In genomic region chr20:47667531-47668312, GRCh38 we compare ENCODE assay signal across 19 cellular contexts.
"Had no signal": no experiment of that assay in that cellular context is flagged by ENCODE, and none has a peak within 500 bp of the region (broad histone marks: within the 10 kb centered on the region; RNA-seq: fewer than 3 reads in every experiment).

No MANE protein-coding gene starts in this region.

- H3K36me3 Mint-ChIP-seq: activated naive CD4-positive, alpha-beta T cell treated with anti-CD3 and anti-CD28 coated beads, Interleukin-2, amount 10 ng/mL, durations not matched to agents 7 days and 5 days had no signal

- H3K27me3 ChIP-seq: hepatocyte, neutrophil, right atrium auricular region had no signal

- H3K4me3 ChIP-seq: hepatocyte, right atrium auricular region, smooth muscle cell had no signal

- H3K27me3 Mint-ChIP-seq: activated CD4-positive, alpha-beta memory T cell treated with anti-CD3 and anti-CD28 coated beads, Interleukin-2, amount 10 ng/mL, durations not matched to agents 7 days and 5 days; activated CD4-positive, alpha-beta T cell treated with anti-CD3 and anti-CD28 coated beads for 36 hours; activated naive CD4-positive, alpha-beta T cell treated with anti-CD3 and anti-CD28 coated beads, Interleukin-2, amount 10 ng/mL, durations not matched to agents 7 days and 5 days; effector memory CD8-positive, alpha-beta T cell; stimulated activated memory B cell treated with anti-CD40 and anti-IgM and Interleukin-4, amounts not matched to agents 10 μg/mL and 1 μg/mL and 100 μg/mL, for 72 hours had no signal

- H3K36me3 ChIP-seq: right atrium auricular region had no signal

- ATAC-seq: activated CD4-positive, alpha-beta T cell treated with anti-CD3 and anti-CD28 coated beads for 36 hours; effector memory CD8-positive, alpha-beta T cell; left ventricle myocardium superior; SK-N-SH treated with all-trans-retinoic acid at 6 μM for 48 hours had no signal

- H3K9me3 ChIP-seq: neutrophil, right atrium auricular region had no signal

- H3K9me3 Mint-ChIP-seq: activated CD4-positive, alpha-beta memory T cell treated with anti-CD3 and anti-CD28 coated beads, Interleukin-2, amount 10 ng/mL, durations not matched to agents 7 days and 5 days; activated naive CD4-positive, alpha-beta T cell treated with anti-CD3 and anti-CD28 coated beads, Interleukin-2, amount 10 ng/mL, durations not matched to agents 7 days and 5 days; activated T-helper 2 cell treated with anti-CD3 and anti-CD28 coated beads, Interferon-gamma antibody, Interleukin-2, Interleukin-4, amounts not matched to agents 10 μg/mL and 5 μg/mL and 100 μg/mL, durations not matched to agents 14 hours and 24 hours and 36 hours; effector memory CD8-positive, alpha-beta T cell; stimulated activated memory B cell treated with anti-CD40 and anti-IgM and Interleukin-4, amounts not matched to agents 10 μg/mL and 1 μg/mL and 100 μg/mL, for 72 hours had no signal

- H3K27ac ChIP-seq: epithelial cell of prostate, hepatocyte, neutrophil, right atrium auricular region had no signal

- DNase-seq: activated CD4-positive, alpha-beta memory T cell treated with anti-CD3 and anti-CD28 coated beads, Interleukin-2, amount 10 ng/mL, durations not matched to agents 7 days and 5 days; activated CD4-positive, alpha-beta T cell treated with anti-CD3 and anti-CD28 coated beads for 36 hours; activated naive CD4-positive, alpha-beta T cell treated with anti-CD3 and anti-CD28 coated beads, Interleukin-2, amount 10 ng/mL, durations not matched to agents 7 days and 5 days; caudate nucleus; cortex of kidney; effector memory CD8-positive, alpha-beta T cell; kidney; left ventricle myocardium superior; mesendoderm; T-helper 2 cell; trophoblast cell had no signal

- H3K4me3 Mint-ChIP-seq: activated CD4-positive, alpha-beta memory T cell treated with anti-CD3 and anti-CD28 coated beads, Interleukin-2, amount 10 ng/mL, durations not matched to agents 7 days and 5 days; activated CD4-positive, alpha-beta T cell treated with anti-CD3 and anti-CD28 coated beads for 36 hours; activated naive CD4-positive, alpha-beta T cell treated with anti-CD3 and anti-CD28 coated beads, Interleukin-2, amount 10 ng/mL, durations not matched to agents 7 days and 5 days; effector memory CD8-positive, alpha-beta T cell; stimulated activated memory B cell treated with anti-CD40 and anti-IgM and Interleukin-4, amounts not matched to agents 10 μg/mL and 1 μg/mL and 100 μg/mL, for 72 hours had no signal

- H3K27ac Mint-ChIP-seq: activated CD4-positive, alpha-beta memory T cell treated with anti-CD3 and anti-CD28 coated beads, Interleukin-2, amount 10 ng/mL, durations not matched to agents 7 days and 5 days; activated CD4-positive, alpha-beta T cell treated with anti-CD3 and anti-CD28 coated beads for 36 hours; activated naive CD4-positive, alpha-beta T cell treated with anti-CD3 and anti-CD28 coated beads, Interleukin-2, amount 10 ng/mL, durations not matched to agents 7 days and 5 days; activated T-helper 2 cell treated with anti-CD3 and anti-CD28 coated beads, Interferon-gamma antibody, Interleukin-2, Interleukin-4, amounts not matched to agents 10 μg/mL and 5 μg/mL and 100 μg/mL, durations not matched to agents 14 hours and 24 hours and 36 hours had no signal
